13 cellular contexts compared by ENCODE assay signal in genomic region chr2:99867690-99868089, GRCh38.
DNase-seq lines count a peak whose midpoint lies in the region; ATAC-seq, FAIRE-seq and TF ChIP-seq lines count a peak whose summit lies in the region.
"Had no signal": no experiment of that assay in that cellular context is flagged by ENCODE, and none has a peak within 500 bp of the region (broad histone marks: within the 10 kb centered on the region; RNA-seq: fewer than 3 reads in every experiment).

No MANE protein-coding gene starts in this region.

- no peaks in the 10 kb centered on the region for H3K9me3 Mint-ChIP-seq in activated CD8-positive, alpha-beta T cell treated with anti-CD3 and anti-CD28 coated beads, Interleukin-2, amount 10 ng/mL, durations not matched to agents 7 days and 5 days (ENCODE audit: insufficient read depth)

- peaks cover under 1% of the 10 kb centered on the region for H3K4me1 Mint-ChIP-seq in activated CD8-positive, alpha-beta T cell treated with anti-CD3 and anti-CD28 coated beads, Interleukin-2, amount 10 ng/mL, durations not matched to agents 7 days and 5 days (ENCODE audit: low read depth)

- no peak overlapping the region for H3K27ac Mint-ChIP-seq in activated CD8-positive, alpha-beta T cell treated with anti-CD3 and anti-CD28 coated beads, Interleukin-2, amount 10 ng/mL, durations not matched to agents 7 days and 5 days

- CTCF ChIA-PET in HEK293 (lab: Yijun Ruan, JAX) = interaction anchor here (0.6 kb wide), 1 partner anchor 97 kb away, joined by 4 read pairs; no protein-coding TSS in a partner anchor
- CTCF ChIA-PET in activated CD8-positive, alpha-beta T cell treated with anti-CD3 and anti-CD28 coated beads, Interleukin-2, amount 10 ng/mL, durations not matched to agents 7 days and 5 days (lab: Charles Lee) = no interaction called here

- H3K27ac ChIP-seq in HEK293 (ENCODE audit: extremely low read depth, low read depth, low read length) (no peak overlapping the region), small intestine (ENCODE audit: low read depth in 1 of 2, low read length in 1 of 2) (no peak overlapping the region)
- H3K27ac ChIP-seq: left lung, psoas muscle, upper lobe of left lung had no signal

- no peak for TF ChIP-seq CTCF in HEK293 (tag by site-specific recombination; IDR thresholded peaks at IDR 0.05)

- H3K4me1 ChIP-seq in HEK293 (ENCODE audit: control insufficient read depth, insufficient read depth, low read length) (peaks cover 3% of the 10 kb centered on the region; the same call in 1 of the 2 replicates), small intestine (ENCODE audit: control insufficient read depth in 2 of 2, insufficient read depth in 1 of 2, low read depth in 1 of 2, low read length in 1 of 2) (peaks cover 0 to 7% of the 10 kb centered on the region in 2 donors), HAP-1 (no peaks in the 10 kb centered on the region)
- H3K4me1 ChIP-seq: psoas muscle had no signal

- no peaks in the 10 kb centered on the region for H3K27me3 ChIP-seq in small intestine (ENCODE audit: control insufficient read depth in 2 of 2, insufficient read depth in 2 of 2, low read length in 2 of 2)
- H3K27me3 ChIP-seq in HAP-1 (ENCODE audit: low read depth) = peaks cover 4% of the 10 kb centered on the region
- H3K27me3 ChIP-seq: left lung, upper lobe of left lung had no signal

- H3K9me3 ChIP-seq in HEK293 (ENCODE audit: control insufficient read depth, insufficient read depth, low read depth, low read length) (no peaks in the 10 kb centered on the region), small intestine (ENCODE audit: control insufficient read depth, low read depth) (no peaks in the 10 kb centered on the region), HAP-1 (no peaks in the 10 kb centered on the region)
- H3K9me3 ChIP-seq: left lung, psoas muscle, upper lobe of left lung had no signal

- FAIRE-seq in small intestine (lab: Jason Lieb, UNC) = no peak

- peaks cover 1% of the 10 kb centered on the region for H3K27me3 Mint-ChIP-seq in activated CD8-positive, alpha-beta T cell treated with anti-CD3 and anti-CD28 coated beads, Interleukin-2, amount 10 ng/mL, durations not matched to agents 7 days and 5 days (ENCODE audit: low read depth)

- ATAC-seq in GM18511 (IDR thresholded peaks at IDR 0.05; ENCODE audit: unreplicated experiment) = no peak
- ATAC-seq in activated CD8-positive, alpha-beta T cell treated with anti-CD3 and anti-CD28 coated beads, Interleukin-2, amount 10 ng/mL, durations not matched to agents 7 days and 5 days = no peak
- ATAC-seq: activated CD4-positive, CD25-positive, alpha-beta regulatory T cell treated with anti-CD3 and anti-CD28 coated beads, Interleukin-2, amount 50 U/mL, for 24 hours; left lung; psoas muscle had no signal

- WGBS in small intestine, 3 donors = 28 to 58% (median 38%) methylated on average over 12 of the region's 12 CpGs

- in situ Hi-C loops in HAP-1 (cut with MboI; ENCODE audit: low sequenced_read_pairs) = no loop called here

- DNase-seq in RPMI7951 (ENCODE audit: low read depth) (peak; percentile 77), glomerular visceral epithelial cell (ENCODE audit: extremely low spot score) (peak; percentile 61), small intestine (peak; percentile 5), HAP-1 (ENCODE audit: low spot score in 2 of 2) (no peak)
- DNase-seq in activated CD8-positive, alpha-beta T cell treated with anti-CD3 and anti-CD28 coated beads, Interleukin-2, amount 10 ng/mL, durations not matched to agents 7 days and 5 days = no peak
- DNase-seq: central memory CD4-positive, alpha-beta T cell; left lung; NCI-H187; psoas muscle had no signal

- no peaks in the 10 kb centered on the region for H3K36me3 ChIP-seq in HEK293 (ENCODE audit: control insufficient read depth in 2 of 2, insufficient read depth in 1 of 2, low read length in 2 of 2)
- H3K36me3 ChIP-seq in small intestine (ENCODE audit: control insufficient read depth in 2 of 2, insufficient read depth in 2 of 2, low read length in 2 of 2) = no peaks in the 10 kb centered on the region
- H3K36me3 ChIP-seq in HAP-1 (replicated peaks) = no peaks in the 10 kb centered on the region
- H3K36me3 ChIP-seq: left lung, upper lobe of left lung had no signal

- no peak overlapping the region for H3K4me3 Mint-ChIP-seq in activated CD8-positive, alpha-beta T cell treated with anti-CD3 and anti-CD28 coated beads, Interleukin-2, amount 10 ng/mL, durations not matched to agents 7 days and 5 days

- no peaks in the 10 kb centered on the region for H3K36me3 Mint-ChIP-seq in activated CD8-positive, alpha-beta T cell treated with anti-CD3 and anti-CD28 coated beads, Interleukin-2, amount 10 ng/mL, durations not matched to agents 7 days and 5 days (ENCODE audit: low read depth)

- H3K4me3 ChIP-seq in HEK293 (ENCODE audit: low read depth, low read length) (no peak overlapping the region), small intestine (ENCODE audit: low read depth in 1 of 2, low read length in 2 of 2) (no peak overlapping the region), HAP-1 (no peak overlapping the region)
- H3K4me3 ChIP-seq: left lung, psoas muscle, upper lobe of left lung had no signal

- POLR2A ChIA-PET in HEK293 (lab: Yijun Ruan, JAX) = interaction anchor here (0.6 kb wide), 1 partner anchor 15 kb away, joined by 6 read pairs; no protein-coding TSS in a partner anchor
- POLR2A ChIA-PET in activated CD8-positive, alpha-beta T cell treated with anti-CD3 and anti-CD28 coated beads, Interleukin-2, amount 10 ng/mL, durations not matched to agents 7 days and 5 days (lab: Charles Lee) = no interaction called here

TF ChIP-seq in HEK293, 187 proteins besides CTCF, POLR2A, EP300 and RAD21:
- TF ChIP-seq ZFHX2 (tag by site-specific recombination; conservative IDR thresholded peaks at IDR 0.05) (peak; percentile 36), ZNF214 (tag by site-specific recombination; IDR thresholded peaks at IDR 0.05; ENCODE audit: borderline replicate concordance) (no peak), TRIM28 (IDR thresholded peaks at IDR 0.05; ENCODE audit: borderline replicate concordance, low read length) (no peak)
TF ChIP-seq in HEK293: peak in this region for 1.

Comparison
In these comparisons a context has a peak if more than half of its experiments do, and no peak if none do; other contexts are left out.
1. DNase-seq: peak in RPMI7951 (single experiment), glomerular visceral epithelial cell (single experiment) and small intestine (single experiment); none in activated CD8-positive, alpha-beta T cell treated with anti-CD3 and anti-CD28 coated beads, Interleukin-2, amount 10 ng/mL, durations not matched to agents 7 days and 5 days (single experiment) and HAP-1 (0 of 2).